Comparison of ENCODE assay signal across 18 cellular contexts in the genomic region with DNA sequence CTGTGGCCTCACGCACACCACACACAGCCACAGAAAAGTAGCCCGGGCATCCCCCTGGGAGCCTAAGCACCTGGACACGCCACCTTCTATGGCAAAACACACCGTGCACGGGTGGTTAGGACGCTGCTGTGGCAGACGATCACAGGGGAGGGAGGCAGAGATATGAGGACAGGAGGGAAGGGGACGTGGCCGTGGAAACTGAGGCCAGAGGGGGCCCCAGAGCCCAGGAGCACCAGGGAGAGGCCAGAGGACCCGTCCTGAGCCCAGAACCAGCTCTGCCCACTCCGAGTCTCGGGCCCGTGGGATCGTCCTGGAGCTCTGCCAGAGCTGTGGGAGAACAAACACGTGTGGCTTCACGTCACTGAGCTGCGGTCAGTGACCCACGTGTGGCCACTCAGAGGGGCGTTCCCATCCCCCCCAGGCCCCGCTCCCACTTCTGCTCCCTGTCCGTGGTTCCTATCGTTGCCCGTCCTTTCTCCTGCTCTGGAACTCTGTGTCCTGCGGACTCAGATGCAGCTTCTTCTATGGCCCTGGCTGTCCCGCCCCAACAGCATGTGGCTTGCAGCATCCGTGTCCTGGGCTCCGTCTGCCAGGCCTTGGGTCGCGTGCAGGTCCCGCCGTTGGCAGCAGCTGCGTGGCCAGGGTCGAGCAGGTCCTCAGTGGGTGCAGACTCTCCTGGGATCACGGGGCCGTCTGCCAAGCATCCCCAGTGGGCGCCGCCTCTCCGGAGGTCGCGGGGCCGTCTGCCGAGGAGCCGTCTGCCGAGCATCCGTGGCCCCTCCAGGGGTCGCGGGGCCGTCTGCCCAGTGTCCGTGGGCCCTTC. TPM values are rescaled to one million over a fixed set of nuclear protein-coding genes. Genes with fewer than 3 reads are reported as not detected.
DNase-seq lines count a peak whose midpoint lies in the region; ATAC-seq and TF ChIP-seq lines count a peak whose summit lies in the region.
"Had no signal": no experiment of that assay in that cellular context is flagged by ENCODE, and none has a peak within 500 bp of the region (broad histone marks: within the 10 kb centered on the region; RNA-seq: fewer than 3 reads in every experiment).

No MANE protein-coding gene starts in this region.

- H3K27me3 ChIP-seq in esophagus squamous epithelium (peaks cover 0 to 9% (median 0%) of the 10 kb centered on the region in 4 donors), uterus (no peaks in the 10 kb centered on the region)
- H3K27me3 ChIP-seq: Peyer's patch had no signal

- CTCF ChIA-PET in activated CD8-positive, alpha-beta memory T cell treated with anti-CD3 and anti-CD28 coated beads, Interleukin-2, amount 10 ng/mL, durations not matched to agents 7 days and 5 days (lab: Charles Lee), result interaction anchor here (0.6 to 2.4 kb wide), 10 partner anchors 16 to 86 kb away, joined by 3 to 5 read pairs (median 3); no protein-coding TSS in a partner anchor

- H3K36me3 Mint-ChIP-seq in activated CD8-positive, alpha-beta memory T cell treated with anti-CD3 and anti-CD28 coated beads, Interleukin-2, amount 10 ng/mL, durations not matched to agents 7 days and 5 days, result no peaks in the 10 kb centered on the region
- H3K36me3 Mint-ChIP-seq in central memory CD8-positive, alpha-beta T cell (ENCODE audit: insufficient read depth), result peaks cover 26% of the 10 kb centered on the region
- H3K36me3 Mint-ChIP-seq: activated naive CD4-positive, alpha-beta T cell treated with anti-CD3 and anti-CD28 coated beads, Interleukin-2, amount 50 U/mL, for 72 hours; WTC11 had no signal

- DNase-seq in activated CD8-positive, alpha-beta memory T cell treated with anti-CD3 and anti-CD28 coated beads, Interleukin-2, amount 10 ng/mL, durations not matched to agents 7 days and 5 days, result peak; percentile 55
- DNase-seq in activated CD8-positive, alpha-beta memory T cell treated with anti-CD3 and anti-CD28 coated beads for 24 hours, result no peak
- DNase-seq in M059J (ENCODE audit: low read depth), result peak; percentile 20
- DNase-seq in central memory CD8-positive, alpha-beta T cell (ENCODE audit: low spot score in 2 of 2), result peak in 1 of 2 donors; percentile 50
- DNase-seq in substantia nigra (lab: John Stamatoyannopoulos, UW), result peak in 8 of 49 donors; percentile 27 to 74 (median 44)
- DNase-seq in esophagus squamous epithelium (lab: John Stamatoyannopoulos, UW), result no peak
- no peak for DNase-seq in uterus
- DNase-seq in GM03348 (ENCODE audit: low spot score), result no peak
- DNase-seq: effector memory CD4-positive, alpha-beta T cell; NCI-H1436 treated with DMSO at 0.1 percent for 48 hours; NCI-H446 had no signal

- H3K9me3 Mint-ChIP-seq in activated CD8-positive, alpha-beta memory T cell treated with anti-CD3 and anti-CD28 coated beads, Interleukin-2, amount 10 ng/mL, durations not matched to agents 7 days and 5 days (ENCODE audit: low read depth), result no peaks in the 10 kb centered on the region
- H3K9me3 Mint-ChIP-seq in central memory CD8-positive, alpha-beta T cell, result no peaks in the 10 kb centered on the region
- H3K9me3 Mint-ChIP-seq: activated naive CD4-positive, alpha-beta T cell treated with anti-CD3 and anti-CD28 coated beads, Interleukin-2, amount 50 U/mL, for 72 hours; stimulated activated effector memory CD8-positive, alpha-beta T cell treated with anti-CD3 and anti-CD28 coated beads, Interleukin-12 subunit alpha, Interleukin-12 subunit beta, amount 100 ng/mL, for 72 hours; WTC11 had no signal

- H3K4me3 Mint-ChIP-seq in activated CD8-positive, alpha-beta memory T cell treated with anti-CD3 and anti-CD28 coated beads, Interleukin-2, amount 10 ng/mL, durations not matched to agents 7 days and 5 days, result no peak overlapping the region
- no peak overlapping the region for H3K4me3 Mint-ChIP-seq in central memory CD8-positive, alpha-beta T cell
- H3K4me3 Mint-ChIP-seq: stimulated activated effector memory CD8-positive, alpha-beta T cell treated with anti-CD3 and anti-CD28 coated beads, Interleukin-12 subunit alpha, Interleukin-12 subunit beta, amount 100 ng/mL, for 72 hours; WTC11 had no signal

- intact Hi-C loops in esophagus squamous epithelium (cut with DNase I), result no loop called here
- intact Hi-C loops in uterus (cut with DNase I; ENCODE audit: low total_unique reads), result no loop called here

- H3K36me3 ChIP-seq in esophagus squamous epithelium, result no peaks in the 10 kb centered on the region
- no peaks in the 10 kb centered on the region for H3K36me3 ChIP-seq in uterus

- no peak for TF ChIP-seq CTCF in esophagus squamous epithelium (IDR thresholded peaks at IDR 0.05)
- no peak for TF ChIP-seq CTCF in uterus (IDR thresholded peaks at IDR 0.05)

- TF ChIP-seq POLR2A in esophagus squamous epithelium (IDR thresholded peaks at IDR 0.05), result no peak
- no peak for TF ChIP-seq POLR2A in uterus (IDR thresholded peaks at IDR 0.05)

- H3K4me1 Mint-ChIP-seq in activated CD8-positive, alpha-beta memory T cell treated with anti-CD3 and anti-CD28 coated beads, Interleukin-2, amount 10 ng/mL, durations not matched to agents 7 days and 5 days, result no peaks in the 10 kb centered on the region
- no peaks in the 10 kb centered on the region for H3K4me1 Mint-ChIP-seq in central memory CD8-positive, alpha-beta T cell

- peak; percentile 24 for ATAC-seq in activated CD8-positive, alpha-beta memory T cell treated with anti-CD3 and anti-CD28 coated beads, Interleukin-2, amount 10 ng/mL, durations not matched to agents 7 days and 5 days
- peak; percentile 30 for ATAC-seq in central memory CD8-positive, alpha-beta T cell (replicated peaks; ENCODE audit: extremely low read depth, poor library complexity, severe bottlenecking)
- ATAC-seq: WTC11 had no signal

- H3K27me3 Mint-ChIP-seq in activated CD8-positive, alpha-beta memory T cell treated with anti-CD3 and anti-CD28 coated beads, Interleukin-2, amount 10 ng/mL, durations not matched to agents 7 days and 5 days, result peaks cover 6% of the 10 kb centered on the region
- H3K27me3 Mint-ChIP-seq in central memory CD8-positive, alpha-beta T cell, result no peaks in the 10 kb centered on the region

- H3K27ac Mint-ChIP-seq in activated CD8-positive, alpha-beta memory T cell treated with anti-CD3 and anti-CD28 coated beads, Interleukin-2, amount 10 ng/mL, durations not matched to agents 7 days and 5 days, result no peak overlapping the region
- H3K27ac Mint-ChIP-seq in central memory CD8-positive, alpha-beta T cell (ENCODE audit: low read depth), result peak overlapping the region; percentile 77
- H3K27ac Mint-ChIP-seq: activated naive CD4-positive, alpha-beta T cell treated with anti-CD3 and anti-CD28 coated beads, Interleukin-2, amount 50 U/mL, for 72 hours; stimulated activated effector memory CD8-positive, alpha-beta T cell treated with anti-CD3 and anti-CD28 coated beads, Interleukin-12 subunit alpha, Interleukin-12 subunit beta, amount 100 ng/mL, for 72 hours; WTC11 had no signal

- H3K27ac ChIP-seq in substantia nigra (ENCODE audit: low read depth, low read length, poor library complexity, severe bottlenecking) (peak overlapping the region; percentile 82), esophagus squamous epithelium (no peak overlapping the region), uterus (no peak overlapping the region)
- H3K27ac ChIP-seq: left lung, parathyroid adenoma, Peyer's patch, skin epidermis had no signal

- H3K9me3 ChIP-seq in esophagus squamous epithelium (no peaks in the 10 kb centered on the region), uterus (no peaks in the 10 kb centered on the region)
- H3K9me3 ChIP-seq: left lung, Peyer's patch had no signal

- WGBS in esophagus squamous epithelium, 2 donors, result 71 to 74% methylated on average over 19 to 34 of the region's 49 CpGs

- H3K4me3 ChIP-seq in esophagus squamous epithelium (no peak overlapping the region), uterus (no peak overlapping the region)
- H3K4me3 ChIP-seq: left lung, Peyer's patch, skin epidermis had no signal

- peaks cover 0 to 22% (median 4%) of the 10 kb centered on the region in 3 donors for H3K4me1 ChIP-seq in esophagus squamous epithelium
- peaks cover 0 to 8% of the 10 kb centered on the region in 2 donors for H3K4me1 ChIP-seq in uterus
- H3K4me1 ChIP-seq: parathyroid adenoma had no signal

RNA-seq across cellular contexts. Expression of gene GET4, which starts 31.0 kb away (rescaled TPM):
- 10 to 100 TPM; 38.0 to 39.2 TPM for total RNA-seq in activated CD8-positive, alpha-beta memory T cell treated with anti-CD3 and anti-CD28 coated beads, Interleukin-2, amount 10 ng/mL, durations not matched to agents 7 days and 5 days
- 16.5 and 26.9 TPM in 2 replicates for total RNA-seq in M059J (2014; rRNA removed; shearing (Covaris generic))
- total RNA-seq in esophagus squamous epithelium (10 to 100 TPM; 22.3 to 29.6 (median 27.8) TPM), uterus (10 to 100 TPM in 3 of 4 donors, 1 to 10 TPM in 1; 6.1 to 39.4 (median 26.7) TPM)

RNA-seq across cellular contexts. Expression of gene ADAP1, which starts 47.1 kb away (rescaled TPM):
- total RNA-seq in activated CD8-positive, alpha-beta memory T cell treated with anti-CD3 and anti-CD28 coated beads, Interleukin-2, amount 10 ng/mL, durations not matched to agents 7 days and 5 days, result 10 to 100 TPM; 12.4 to 30.8 TPM
- 0.37 and 0.84 TPM in 2 replicates for total RNA-seq in M059J (2014; rRNA removed; shearing (Covaris generic))
- total RNA-seq in esophagus squamous epithelium, result 10 to 100 TPM in 2 of 4 donors, 1 to 10 TPM in 2; 6.0 to 13.7 (median 9.9) TPM
- 10 to 100 TPM in 2 of 4 donors, 1 to 10 TPM in 2; 3.2 to 17.4 (median 10.9) TPM for total RNA-seq in uterus

Comparison
In these comparisons a context has a peak if more than half of its experiments do, and no peak if none do; other contexts are left out.
1. DNase-seq: peak in activated CD8-positive, alpha-beta memory T cell treated with anti-CD3 and anti-CD28 coated beads, Interleukin-2, amount 10 ng/mL, durations not matched to agents 7 days and 5 days (single experiment) and M059J (single experiment); none in activated CD8-positive, alpha-beta memory T cell treated with anti-CD3 and anti-CD28 coated beads for 24 hours (single experiment), esophagus squamous epithelium (single experiment), uterus (0 of 2) and GM03348 (single experiment).